ENCODE assay signal across 29 cellular contexts in genomic region chr12:119829439-119829838, GRCh38.
"Had no signal": no experiment of that assay in that cellular context is flagged by ENCODE, and none has a peak within 500 bp of the region (broad histone marks: within the 10 kb centered on the region; RNA-seq: fewer than 3 reads in every experiment).

No MANE protein-coding gene starts in this region.

- H3K27ac ChIP-seq: ascending aorta, gastrocnemius medialis, pancreas, prostate gland, sigmoid colon, testis, transverse colon had no signal

- H3K27ac Mint-ChIP-seq: activated B cell treated with CpG ODN at 0.5 μM for 24 hours; activated naive CD8-positive, alpha-beta T cell treated with anti-CD3 and anti-CD28 coated beads, Interleukin-2, amount 10 ng/mL, durations not matched to agents 7 days and 5 days; brain; nephron; T-helper 17 cell had no signal

- H3K9me3 ChIP-seq: ascending aorta, gastrocnemius medialis, mucosa of descending colon, pancreas, prostate gland, sigmoid colon, testis, transverse colon had no signal

- H3K4me3 ChIP-seq: ascending aorta, gastrocnemius medialis, mucosa of descending colon, pancreas, prostate gland, sigmoid colon, testis, transverse colon had no signal

- H3K27me3 ChIP-seq: ascending aorta, gastrocnemius medialis, pancreas, sigmoid colon, testis, transverse colon had no signal

- H3K9me3 Mint-ChIP-seq: activated B cell treated with CpG ODN at 0.5 μM for 24 hours; activated naive CD4-positive, alpha-beta T cell treated with anti-CD3 and anti-CD28 coated beads, Interleukin-2, amount 10 ng/mL, durations not matched to agents 7 days and 5 days; activated T-helper 1 cell treated with anti-CD3 and anti-CD28 coated beads, Interleukin-12 subunit alpha, Interleukin-12 subunit beta, Interleukin-2, Interleukin-4 antibody, amounts not matched to agents 30 ng/mL and 10 ng/mL and 1 ng/mL, durations not matched to agents 14 hours and 24 hours and 36 hours; effector memory CD8-positive, alpha-beta T cell; nephron had no signal

- DNase-seq: activated B cell treated with CpG ODN at 0.5 μM for 24 hours; activated CD4-positive, alpha-beta T cell treated with anti-CD3 and anti-CD28 coated beads for 4 hours; activated CD4-positive, alpha-beta T cell treated with anti-CD3 and anti-CD28 coated beads, Interleukin-2, amount 50 U/mL, for 4 hours; activated CD8-positive, alpha-beta memory T cell treated with anti-CD3 and anti-CD28 coated beads for 24 hours; activated gamma-delta T cell; activated naive CD4-positive, alpha-beta T cell treated with anti-CD3 and anti-CD28 coated beads, Interleukin-2, amount 10 ng/mL, durations not matched to agents 7 days and 5 days; activated naive CD8-positive, alpha-beta T cell treated with anti-CD3 and anti-CD28 coated beads, Interleukin-2, amount 10 ng/mL, durations not matched to agents 7 days and 5 days; cortex of kidney; effector memory CD8-positive, alpha-beta T cell; erythroblast; gastrocnemius medialis; glutamatergic neuron; left cardiac atrium; left ventricle myocardium superior; mucosa of descending colon; pancreas; sigmoid colon; stimulated activated CD4-positive, alpha-beta T cell treated with anti-CD3 and anti-CD28 coated beads, Interleukin-4, amount 100 ng/mL, for 4 hours; stimulated activated CD8-positive, alpha-beta memory T cell treated with anti-CD3 and anti-CD28 coated beads, Interleukin-4, amount 100 ng/mL, for 48 hours; stimulated activated naive CD4-positive, alpha-beta T cell; T-helper 17 cell; T1000; testis; transverse colon had no signal

- H3K4me1 Mint-ChIP-seq: activated B cell treated with CpG ODN at 0.5 μM for 24 hours; activated naive CD4-positive, alpha-beta T cell treated with anti-CD3 and anti-CD28 coated beads, Interleukin-2, amount 10 ng/mL, durations not matched to agents 7 days and 5 days; activated naive CD8-positive, alpha-beta T cell treated with anti-CD3 and anti-CD28 coated beads, Interleukin-2, amount 10 ng/mL, durations not matched to agents 7 days and 5 days; T-helper 17 cell had no signal

- H3K4me3 Mint-ChIP-seq: activated B cell treated with CpG ODN at 0.5 μM for 24 hours; activated naive CD4-positive, alpha-beta T cell treated with anti-CD3 and anti-CD28 coated beads, Interleukin-2, amount 10 ng/mL, durations not matched to agents 7 days and 5 days; activated naive CD8-positive, alpha-beta T cell treated with anti-CD3 and anti-CD28 coated beads, Interleukin-2, amount 10 ng/mL, durations not matched to agents 7 days and 5 days; activated T-helper 1 cell treated with anti-CD3 and anti-CD28 coated beads, Interleukin-12 subunit alpha, Interleukin-12 subunit beta, Interleukin-2, Interleukin-4 antibody, amounts not matched to agents 30 ng/mL and 10 ng/mL and 1 ng/mL, durations not matched to agents 14 hours and 24 hours and 36 hours; brain; effector memory CD8-positive, alpha-beta T cell; nephron; T-helper 17 cell had no signal

- ATAC-seq: effector memory CD8-positive, alpha-beta T cell; gastrocnemius medialis; left cardiac atrium; left ventricle myocardium superior; mucosa of descending colon; T-helper 17 cell had no signal

- H3K4me1 ChIP-seq: ascending aorta, gastrocnemius medialis, prostate gland, sigmoid colon, testis, transverse colon had no signal

- H3K36me3 ChIP-seq: ascending aorta, gastrocnemius medialis, pancreas, prostate gland, sigmoid colon, transverse colon had no signal
